In genomic region chr19:16673226-16673625, GRCh38 we compare ENCODE assay signal across 23 cellular contexts. TPM values are rescaled to one million over a fixed set of nuclear protein-coding genes. Genes with fewer than 3 reads are reported as not detected.
DNase-seq lines count a peak whose midpoint lies in the region; ATAC-seq and TF ChIP-seq lines count a peak whose summit lies in the region.
"Had no signal": no experiment of that assay in that cellular context is flagged by ENCODE, and none has a peak within 500 bp of the region (broad histone marks: within the 10 kb centered on the region; RNA-seq: fewer than 3 reads in every experiment).

No MANE protein-coding gene starts in this region.

- H3K36me3 ChIP-seq in left ventricle myocardium inferior, result peaks cover 8% of the 10 kb centered on the region
- H3K36me3 ChIP-seq in testis (ENCODE audit: low read depth, missing control alignments), result no peaks in the 10 kb centered on the region
- H3K36me3 ChIP-seq: BE2C had no signal

- no peak for DNase-seq in left ventricle myocardium inferior
- DNase-seq in Right ventricle myocardium superior, result no peak
- peak; percentile 43 for DNase-seq in NB4 (ENCODE audit: low read depth)
- DNase-seq in myocyte (ENCODE audit: low read depth), result peak; percentile 46
- peak; percentile 19 for DNase-seq in testis
- no peak for DNase-seq in NCI-H128 (lab: John Stamatoyannopoulos, UW; ENCODE audit: unreplicated experiment)
- no peak for DNase-seq in NCI-H2227 (lab: John Stamatoyannopoulos, UW; ENCODE audit: unreplicated experiment)
- DNase-seq: BE2C; CD4-positive, CD25-positive, alpha-beta regulatory T cell; COR-L47; DMS 273 treated with DMSO at 0.1 percent for 48 hours; DND-41; NCI-H1048; NCI-H1436; NCI-H187 treated with DMSO at 0.1 percent for 48 hours; NCI-H2227 treated with DMSO at 0.1 percent for 48 hours; NCI-H510A treated with DMSO at 0.1 percent for 48 hours; NCI-H748 treated with DMSO at 0.1 percent for 48 hours; SHP77 treated with DMSO at 0.1 percent for 48 hours had no signal

- TF ChIP-seq POLR2A in NB4 (IDR thresholded peaks at IDR 0.05; ENCODE audit: extremely low read depth, insufficient read length) (no peak), testis (IDR thresholded peaks at IDR 0.05) (no peak)

- H3K27ac ChIP-seq in left ventricle myocardium inferior (replicated peaks) (peak overlapping the region; percentile 3), testis (no peak overlapping the region)
- H3K27ac ChIP-seq: KMS-11 had no signal

- 75 to 84% methylated on average over 3 of the region's 3 CpGs for WGBS in testis, 2 donors

- H3K4me1 ChIP-seq in left ventricle myocardium inferior, result peaks cover 16% of the 10 kb centered on the region
- H3K4me1 ChIP-seq in testis, result no peaks in the 10 kb centered on the region
- H3K4me1 ChIP-seq: BE2C had no signal

- intact Hi-C loops in left ventricle myocardium inferior (cut with micrococcal nuclease) (no loop called here), Right ventricle myocardium superior (cut with DNase I) (no loop called here), testis (cut with DNase I; ENCODE audit: low total_unique reads) (no loop called here)

- H3K27me3 ChIP-seq in left ventricle myocardium inferior (ENCODE audit: low read depth), result no peaks in the 10 kb centered on the region
- H3K27me3 ChIP-seq in testis, result no peaks in the 10 kb centered on the region
- H3K27me3 ChIP-seq: BE2C had no signal

- H3K4me3 ChIP-seq in left ventricle myocardium inferior, result no peak overlapping the region
- no peak overlapping the region for H3K4me3 ChIP-seq in NB4 (ENCODE audit: low read depth, low read length)
- H3K4me3 ChIP-seq in testis, result no peak overlapping the region

- H3K9me3 ChIP-seq in left ventricle myocardium inferior (replicated peaks) (no peaks in the 10 kb centered on the region), testis (no peaks in the 10 kb centered on the region)
- H3K9me3 ChIP-seq: BE2C had no signal

- ATAC-seq in Right ventricle myocardium superior (ENCODE audit: poor library complexity), result no peak
- no peak for ATAC-seq in GM18909 (IDR thresholded peaks at IDR 0.05; ENCODE audit: poor library complexity, unreplicated experiment)

- TF ChIP-seq CTCF in left ventricle myocardium inferior (IDR thresholded peaks at IDR 0.05; ENCODE audit: borderline replicate concordance), result no peak
- no peak for TF ChIP-seq CTCF in NB4 (IDR thresholded peaks at IDR 0.05; ENCODE audit: low read depth, low read length)
- TF ChIP-seq CTCF in testis (IDR thresholded peaks at IDR 0.05), result no peak

RNA-seq across cellular contexts. Expression of gene TMEM38A, which starts 12.3 kb away (rescaled TPM):
- total RNA-seq in left ventricle myocardium inferior (44.6 TPM), Right ventricle myocardium superior (44.6 TPM), myocyte (128 and 135 TPM in 2 replicates), testis (10 to 100 TPM; 17.7 to 18.8 TPM)
- 31.0 TPM for polyA plus RNA-seq in myocyte (2012)
- 12.5 TPM for polyA plus RNA-seq in testis (ENCODE audit: insufficient read depth, low read depth, low replicate concordance)

RNA-seq across cellular contexts. Expression of gene SMIM7, which starts 13.3 kb away (rescaled TPM):
- 30.8 TPM for total RNA-seq in left ventricle myocardium inferior
- 27.5 TPM for total RNA-seq in Right ventricle myocardium superior
- 60.3 and 64.9 TPM in 2 replicates for total RNA-seq in myocyte
- polyA plus RNA-seq in myocyte (2012), result 70.4 TPM
- 100 to 1,000 TPM; 115 to 119 TPM for total RNA-seq in testis
- 105 TPM for polyA plus RNA-seq in testis (ENCODE audit: insufficient read depth, low read depth, low replicate concordance)

RNA-seq across cellular contexts. Expression of gene MED26, which starts 45.2 kb away (rescaled TPM):
- total RNA-seq in left ventricle myocardium inferior (4.0 TPM), Right ventricle myocardium superior (3.9 TPM), myocyte (9.2 and 9.5 TPM in 2 replicates), testis (10 to 100 TPM; 66.1 to 66.5 TPM)
- 6.4 TPM for polyA plus RNA-seq in myocyte (2012)
- 80.8 TPM for polyA plus RNA-seq in testis (ENCODE audit: insufficient read depth, low read depth, low replicate concordance)

RNA-seq across cellular contexts. Expression of gene NWD1, which starts 46.4 kb away (rescaled TPM):
- total RNA-seq in left ventricle myocardium inferior (not detected), Right ventricle myocardium superior (not detected), myocyte (0.05 TPM in 2 replicates), testis (1 to 10 TPM; 1.9 to 2.4 TPM)
- polyA plus RNA-seq in myocyte (2012), result 0.01 TPM
- 6.0 TPM for polyA plus RNA-seq in testis (ENCODE audit: insufficient read depth, low read depth, low replicate concordance)
- total RNA-seq: CD4-positive, CD25-positive, alpha-beta regulatory T cell; H1; T-helper 1 cell treated with Interleukin-12 subunit alpha and Interleukin-12 subunit beta and Interleukin-4 antibody, amounts not matched to agents 30 ng/mL and 1 ng/mL, for 36 hours had no signal
- polyA plus RNA-seq: CD4-positive, CD25-positive, alpha-beta regulatory T cell had no signal

Comparison
In these comparisons a context has a peak if more than half of its experiments do, and no peak if none do; other contexts are left out.
1. DNase-seq: peak in NB4 (single experiment), myocyte (single experiment) and testis (single experiment); none in left ventricle myocardium inferior (single experiment), Right ventricle myocardium superior (single experiment), NCI-H128 (single experiment) and NCI-H2227 (single experiment).